8 cellular contexts compared by ENCODE assay signal in the genomic region with DNA sequence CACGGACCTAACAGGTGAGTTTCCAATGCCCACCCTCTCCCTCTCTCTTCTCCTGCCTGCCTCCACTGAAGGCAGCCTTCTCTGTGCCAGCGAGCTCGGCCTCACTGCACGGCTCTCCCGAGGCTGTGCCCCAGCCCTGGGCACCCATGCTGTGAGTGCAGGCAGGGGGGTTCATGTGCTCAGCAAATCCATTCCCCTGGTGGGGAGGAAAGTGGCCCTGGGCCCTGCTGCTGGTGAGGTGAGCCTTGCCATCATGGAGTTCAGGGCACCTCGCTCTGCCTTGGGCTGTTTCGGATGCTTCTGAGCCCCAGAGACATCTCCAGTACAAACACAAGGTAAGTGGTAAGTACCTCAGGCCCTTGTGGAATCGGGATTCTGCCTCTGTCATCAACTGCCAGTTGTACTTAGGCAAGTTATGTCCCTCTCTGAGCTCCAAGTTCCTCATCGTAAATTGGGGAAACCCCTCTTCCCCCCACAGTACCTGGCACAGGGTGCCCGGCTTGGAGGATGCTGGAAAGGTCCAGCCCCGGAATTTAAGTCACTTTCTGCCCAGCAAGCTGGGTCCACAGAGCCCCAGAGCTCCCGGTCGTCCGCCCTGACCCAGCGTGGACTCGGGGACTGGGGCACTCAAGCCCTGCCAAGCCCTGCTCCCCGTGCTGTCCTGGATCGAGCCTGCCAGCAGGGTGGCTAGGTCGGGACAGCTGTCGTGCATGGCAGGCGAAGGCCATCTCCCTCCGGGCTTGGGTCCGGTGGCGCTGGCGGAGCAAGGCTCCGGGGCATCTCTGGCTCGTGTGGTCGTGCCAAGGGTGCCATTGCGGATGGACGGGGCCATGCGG. TPM values are rescaled to one million over a fixed set of nuclear protein-coding genes. Genes with fewer than 3 reads are reported as not detected.
DNase-seq lines count a peak whose midpoint lies in the region; ATAC-seq and TF ChIP-seq lines count a peak whose summit lies in the region.

No MANE protein-coding gene starts in this region.

- peaks cover 17% of the 10 kb centered on the region for H3F3A ChIP-seq in SK-N-SH (replicated peaks; ENCODE audit: insufficient read depth)

- 21% methylated on average over 22 of the region's 31 CpGs for WGBS in SK-N-SH (ENCODE audit: low lambda C conversion rate)

- CTCF ChIA-PET in activated CD4-positive, alpha-beta T cell treated with anti-CD3 and anti-CD28 coated beads for 36 hours (lab: Charles Lee): interaction anchor here (0.5 to 1.5 kb wide), 4 partner anchors 17 to 265 kb away, joined by 3 to 6 read pairs (median 4); partner anchors contain the start of genes ANKS3 and DNAAF8
- CTCF ChIA-PET in SK-N-SH (lab: Yijun Ruan, JAX): interaction anchor here (1.5 to 1.7 kb wide), 2 partner anchors 13 to 244 kb away, joined by 5 to 7 read pairs; partner anchors contain the start of gene PPL

- TF ChIP-seq CTCF in SK-N-SH (IDR thresholded peaks at IDR 0.05): no peak
- no peak for TF ChIP-seq CTCF in nephron progenitor cell (IDR thresholded peaks at IDR 0.05)

- POLR2A ChIA-PET in activated CD4-positive, alpha-beta T cell treated with anti-CD3 and anti-CD28 coated beads for 36 hours (lab: Charles Lee): interaction anchor here (0.6 to 2.3 kb wide), 2 partner anchors 36 to 41 kb away, joined by 3 to 10 read pairs; partner anchors contain the start of genes ANKS3 and DNAAF8
- POLR2A ChIA-PET in SK-N-SH (lab: Yijun Ruan, JAX): interaction anchor here (0.6 to 1.5 kb wide), 5 partner anchors 12 to 100 kb away, joined by 3 to 5 read pairs (median 3); partner anchors contain the start of genes ANKS3 and DNAAF8

- H4K20me1 ChIP-seq in SK-N-SH (ENCODE audit: insufficient read depth): no peaks in the 10 kb centered on the region

- no peaks in the 10 kb centered on the region for H3K9me3 Mint-ChIP-seq in activated CD4-positive, alpha-beta T cell treated with anti-CD3 and anti-CD28 coated beads for 36 hours (ENCODE audit: low read depth)
- no peaks in the 10 kb centered on the region for H3K9me3 Mint-ChIP-seq in nephron progenitor cell

- intact Hi-C loops in activated CD4-positive, alpha-beta T cell treated with anti-CD3 and anti-CD28 coated beads for 36 hours (cut with DNase I, micrococcal nuclease): loop anchor here (1.0 to 5.0 kb wide), 14 partner anchors 16 to 422 kb away; partner anchors contain the start of genes ANKS3 (in 2 of the 2), DNAAF8 (in 2 of the 2), MGRN1 (in 2 of the 2) and DNAJA3 (in 1 of the 2)

- peaks cover 17% of the 10 kb centered on the region for H3K4me1 Mint-ChIP-seq in activated CD4-positive, alpha-beta T cell treated with anti-CD3 and anti-CD28 coated beads for 36 hours
- H3K4me1 Mint-ChIP-seq in nephron progenitor cell: peaks cover 42% of the 10 kb centered on the region

- H3K36me3 ChIP-seq in SK-N-SH (replicated peaks in 1 of 2; ENCODE audit: control insufficient read depth in 1 of 2, insufficient read depth in 2 of 2, low read length in 1 of 2): peaks cover 7 to 37% of the 10 kb centered on the region in 2 experiments

- H3K9me3 ChIP-seq in SK-N-SH: no peaks in the 10 kb centered on the region

- peaks cover 0 to 26% of the 10 kb centered on the region in 2 experiments; a peak in 1 of 4 replicates for H3K4me1 ChIP-seq in SK-N-SH (ENCODE audit: control insufficient read depth in 1 of 2, insufficient read depth in 2 of 2, low read depth in 1 of 2, low read length in 1 of 2)

- H3K9me2 ChIP-seq in SK-N-SH: no peaks in the 10 kb centered on the region

- H3K9ac ChIP-seq in SK-N-SH: no peak overlapping the region; the same call in 1 of the 2 replicates

- H3K4me3 ChIP-seq in SK-N-SH (ENCODE audit: low read depth in 2 of 2, low read length in 1 of 2): peak overlapping the region; percentile 91 to 97

- H3K27me3 Mint-ChIP-seq in activated CD4-positive, alpha-beta T cell treated with anti-CD3 and anti-CD28 coated beads for 36 hours: no peaks in the 10 kb centered on the region
- H3K27me3 Mint-ChIP-seq in nephron progenitor cell (ENCODE audit: low read depth, poor library complexity): no peaks in the 10 kb centered on the region

- no peak for DNase-seq in activated CD4-positive, alpha-beta T cell treated with anti-CD3 and anti-CD28 coated beads for 36 hours
- no peak for DNase-seq in activated CD4-positive, alpha-beta T cell treated with anti-CD3 and anti-CD28 coated beads, Interleukin-2, amount 50 U/mL, for 48 hours
- peak; percentile 78 for DNase-seq in SK-N-SH
- DNase-seq in nephron progenitor cell: no peak
- DNase-seq in stimulated activated CD4-positive, alpha-beta T cell treated with anti-CD3 and anti-CD28 coated beads, Interleukin-1b, Interleukin-23, amount 100 ng/mL, for 48 hours: no peak
- DNase-seq in SK-N-DZ (ENCODE audit: low spot score): no peak

- H3K4me3 Mint-ChIP-seq in activated CD4-positive, alpha-beta T cell treated with anti-CD3 and anti-CD28 coated beads for 36 hours: peak overlapping the region; percentile 77
- peak overlapping the region; percentile 80 for H3K4me3 Mint-ChIP-seq in nephron progenitor cell

- H3K27me3 ChIP-seq in SK-N-SH (ENCODE audit: insufficient read depth): no peaks in the 10 kb centered on the region

- peak overlapping the region; percentile 83 for H3K27ac Mint-ChIP-seq in activated CD4-positive, alpha-beta T cell treated with anti-CD3 and anti-CD28 coated beads for 36 hours
- H3K27ac Mint-ChIP-seq in nephron progenitor cell: no peak overlapping the region

- peaks cover 3% of the 10 kb centered on the region for H3K36me3 Mint-ChIP-seq in activated CD4-positive, alpha-beta T cell treated with anti-CD3 and anti-CD28 coated beads for 36 hours (ENCODE audit: low read depth)
- H3K36me3 Mint-ChIP-seq in nephron progenitor cell (ENCODE audit: low read depth): peaks cover 4% of the 10 kb centered on the region

- no peak overlapping the region for H2AFZ ChIP-seq in SK-N-SH (ENCODE audit: low read depth)

- TF ChIP-seq RAD21 in SK-N-SH (IDR thresholded peaks at IDR 0.05; ENCODE audit: low read length): no peak

- H3K27ac ChIP-seq in SK-N-SH (ENCODE audit: low read depth in 2 of 2, low read length in 1 of 2): peak overlapping the region; percentile 26 to 67; a peak in 3 of 4 replicates

- peaks cover 11% of the 10 kb centered on the region; the same call in 1 of the 2 replicates for H3K79me2 ChIP-seq in SK-N-SH (ENCODE audit: insufficient read depth)

- peak; percentile 11 for ATAC-seq in activated CD4-positive, alpha-beta T cell treated with anti-CD3 and anti-CD28 coated beads for 36 hours
- peak; percentile 2 for ATAC-seq in HG03045 (IDR thresholded peaks at IDR 0.05; ENCODE audit: unreplicated experiment)
- peak; percentile 4 for ATAC-seq in esophagus mucosa

- no peak for TF ChIP-seq EP300 in SK-N-SH (IDR thresholded peaks at IDR 0.05; ENCODE audit: borderline replicate concordance in 1 of 2, low read depth in 1 of 2, low read length in 1 of 2)

- H3K4me2 ChIP-seq in SK-N-SH: peak overlapping the region; percentile 87

TF ChIP-seq in SK-N-SH, 30 proteins besides CTCF, POLR2A, EP300 and RAD21 (continues in another document):
- TF ChIP-seq RFX5 (IDR thresholded peaks at IDR 0.05; ENCODE audit: low read length) (no peak), JUND (IDR thresholded peaks at IDR 0.05) (no peak), MEF2A (IDR thresholded peaks at IDR 0.05; ENCODE audit: borderline replicate concordance, low read depth) (no peak), ELF1 (IDR thresholded peaks at IDR 0.05) (no peak), SMC3 (IDR thresholded peaks at IDR 0.05; ENCODE audit: low read depth, low read length) (no peak), RCOR1 (IDR thresholded peaks at IDR 0.05; ENCODE audit: low read length) (no peak)
- TF ChIP-seq, protein P1, sequence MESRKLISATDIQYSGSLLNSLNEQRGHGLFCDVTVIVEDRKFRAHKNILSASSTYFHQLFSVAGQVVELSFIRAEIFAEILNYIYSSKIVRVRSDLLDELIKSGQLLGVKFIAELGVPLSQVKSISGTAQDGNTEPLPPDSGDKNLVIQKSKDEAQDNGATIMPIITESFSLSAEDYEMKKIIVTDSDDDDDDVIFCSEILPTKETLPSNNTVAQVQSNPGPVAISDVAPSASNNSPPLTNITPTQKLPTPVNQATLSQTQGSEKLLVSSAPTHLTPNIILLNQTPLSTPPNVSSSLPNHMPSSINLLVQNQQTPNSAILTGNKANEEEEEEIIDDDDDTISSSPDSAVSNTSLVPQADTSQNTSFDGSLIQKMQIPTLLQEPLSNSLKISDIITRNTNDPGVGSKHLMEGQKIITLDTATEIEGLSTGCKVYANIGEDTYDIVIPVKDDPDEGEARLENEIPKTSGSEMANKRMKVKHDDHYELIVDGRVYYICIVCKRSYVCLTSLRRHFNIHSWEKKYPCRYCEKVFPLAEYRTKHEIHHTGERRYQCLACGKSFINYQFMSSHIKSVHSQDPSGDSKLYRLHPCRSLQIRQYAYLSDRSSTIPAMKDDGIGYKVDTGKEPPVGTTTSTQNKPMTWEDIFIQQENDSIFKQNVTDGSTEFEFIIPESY (IDR thresholded peaks at IDR 0.05; ENCODE audit: borderline replicate concordance, low read depth): no peak

RNA-seq across cellular contexts. Expression of gene NUDT16L1, which starts 0.7 kb away (rescaled TPM):
- total RNA-seq in activated CD4-positive, alpha-beta T cell treated with anti-CD3 and anti-CD28 coated beads for 36 hours: 10 to 100 TPM; 16.4 to 22.5 TPM
- 45.8 and 45.9 TPM in 2 replicates for polyA plus RNA-seq in SK-N-SH (2012; rRNA removed)
- 28.8 and 35.6 TPM in 2 replicates for polyA plus RNA-seq in SK-N-SH (2012; cell fraction: cytosol; rRNA removed)
- polyA plus RNA-seq in SK-N-SH (2012; cell fraction: nucleus; rRNA removed): 52.3 and 65.9 TPM in 2 replicates
- total RNA-seq in esophagus mucosa: 24.2 TPM
- 35.3 and 41.6 TPM in 2 replicates for polyA plus RNA-seq in SK-N-DZ (2014; cell fraction: cytosol; rRNA removed)
- 20.1 and 35.2 TPM in 2 replicates for polyA plus RNA-seq in SK-N-DZ (2014; cell fraction: nucleus; rRNA removed)

RNA-seq across cellular contexts. Expression of gene ANKS3, which starts 41.4 kb away (rescaled TPM):
- 10 to 100 TPM; 12.1 to 14.1 TPM for total RNA-seq in activated CD4-positive, alpha-beta T cell treated with anti-CD3 and anti-CD28 coated beads for 36 hours
- 42.2 and 43.9 TPM in 2 replicates for polyA plus RNA-seq in SK-N-SH (2012; rRNA removed)
- 15.6 and 21.8 TPM in 2 replicates for polyA plus RNA-seq in SK-N-SH (2012; cell fraction: cytosol; rRNA removed)
- 145 and 161 TPM in 2 replicates for polyA plus RNA-seq in SK-N-SH (2012; cell fraction: nucleus; rRNA removed)
- 8.1 TPM for total RNA-seq in esophagus mucosa
- 33.9 and 46.6 TPM in 2 replicates for polyA plus RNA-seq in SK-N-DZ (2014; cell fraction: cytosol; rRNA removed)
- 92.4 and 96.7 TPM in 2 replicates for polyA plus RNA-seq in SK-N-DZ (2014; cell fraction: nucleus; rRNA removed)

RNA-seq across cellular contexts. Expression of gene DNAAF8, which starts 41.7 kb away (rescaled TPM):
- under 1 TPM; 0.11 to 0.16 TPM for total RNA-seq in activated CD4-positive, alpha-beta T cell treated with anti-CD3 and anti-CD28 coated beads for 36 hours
- 2.4 and 3.1 TPM in 2 replicates for polyA plus RNA-seq in SK-N-SH (2012; rRNA removed)
- polyA plus RNA-seq in SK-N-SH (2012; cell fraction: cytosol; rRNA removed): 1.7 and 2.1 TPM in 2 replicates
- polyA plus RNA-seq in SK-N-SH (2012; cell fraction: nucleus; rRNA removed): 2.5 and 3.1 TPM in 2 replicates
- total RNA-seq in esophagus mucosa: 0.28 TPM
- polyA plus RNA-seq in SK-N-DZ (2014; cell fraction: cytosol; rRNA removed): 0.14 and 0.36 TPM in 2 replicates
- polyA plus RNA-seq in SK-N-DZ (2014; cell fraction: nucleus; rRNA removed): 0.43 and 0.60 TPM in 2 replicates
